27 cellular contexts compared by ENCODE assay signal in genomic region chr2:218662377-218662776, GRCh38.
"Had no signal": no experiment of that assay in that cellular context is flagged by ENCODE, and none has a peak within 500 bp of the region (broad histone marks: within the 10 kb centered on the region; RNA-seq: fewer than 3 reads in every experiment).

No MANE protein-coding gene starts in this region.

- H3K4me3 ChIP-seq: colonic mucosa, esophagus muscularis mucosa, gastroesophageal sphincter, heart right ventricle, lower lobe of right lung, ovary, psoas muscle, skin epidermis, suprapubic skin, transverse colon, upper lobe of right lung, uterus had no signal

- H3K27ac Mint-ChIP-seq: dendritic cell treated with granulocyte-macrophage colony-stimulating factor and Interleukin-4, amounts not matched to agents 40 ng/mL and 50 ng/mL, for 4 days; endodermal cell had no signal

- DNase-seq: colonic mucosa; effector CD8-positive, alpha-beta T cell; endodermal cell; foreskin keratinocyte; glutamatergic neuron; heart right ventricle; hippocampal formation; left ventricle myocardium superior; lower lobe of right lung; natural killer cell; occipital lobe; ovary; psoas muscle; right cardiac atrium; stimulated activated CD4-positive, alpha-beta T cell treated with anti-CD3 and anti-CD28 coated beads, Interleukin-15, amount 100 ng/mL, for 24 hours; stimulated activated CD4-positive, alpha-beta T cell treated with anti-CD3 and anti-CD28 coated beads, Interleukin-4, amount 100 ng/mL, for 1 hour; stimulated activated CD8-positive, alpha-beta memory T cell treated with anti-CD3 and anti-CD28 coated beads, Interleukin-4, amount 100 ng/mL, for 48 hours; stimulated activated naive CD4-positive, alpha-beta T cell; stimulated activated naive CD8-positive, alpha-beta T cell treated with anti-CD3 and anti-CD28 coated beads, Interleukin-15, amount 100 ng/mL, for 72 hours; transverse colon; upper lobe of right lung; uterus had no signal

- H3K4me3 Mint-ChIP-seq: dendritic cell treated with granulocyte-macrophage colony-stimulating factor and Interleukin-4, amounts not matched to agents 40 ng/mL and 50 ng/mL, for 4 days; endodermal cell; natural killer cell; stimulated activated naive CD8-positive, alpha-beta T cell treated with anti-CD3 and anti-CD28 coated beads, Interleukin-15, amount 100 ng/mL, for 72 hours had no signal

- H3K9me3 Mint-ChIP-seq: dendritic cell treated with granulocyte-macrophage colony-stimulating factor and Interleukin-4, amounts not matched to agents 40 ng/mL and 50 ng/mL, for 4 days; endodermal cell; natural killer cell; stimulated activated naive CD8-positive, alpha-beta T cell treated with anti-CD3 and anti-CD28 coated beads, Interleukin-15, amount 100 ng/mL, for 72 hours had no signal

- H3K36me3 ChIP-seq: ovary, uterus had no signal

- H3K36me3 Mint-ChIP-seq: natural killer cell had no signal

- H3K4me1 ChIP-seq: foreskin keratinocyte had no signal

- ATAC-seq: foreskin keratinocyte; gastroesophageal sphincter; heart right ventricle; left ventricle myocardium superior; lower lobe of right lung; natural killer cell; psoas muscle; right cardiac atrium; stimulated activated naive CD8-positive, alpha-beta T cell treated with anti-CD3 and anti-CD28 coated beads, Interleukin-15, amount 100 ng/mL, for 72 hours; upper lobe of right lung had no signal

- H3K9me3 ChIP-seq: colonic mucosa, esophagus muscularis mucosa, gastroesophageal sphincter, heart right ventricle, lower lobe of right lung, ovary, psoas muscle, suprapubic skin, transverse colon, upper lobe of right lung, uterus had no signal

- H3K27me3 Mint-ChIP-seq: dendritic cell treated with granulocyte-macrophage colony-stimulating factor and Interleukin-4, amounts not matched to agents 40 ng/mL and 50 ng/mL, for 4 days; stimulated activated naive CD8-positive, alpha-beta T cell treated with anti-CD3 and anti-CD28 coated beads, Interleukin-15, amount 100 ng/mL, for 72 hours had no signal

- H3K27ac ChIP-seq: colonic mucosa, esophagus muscularis mucosa, foreskin keratinocyte, gastroesophageal sphincter, heart right ventricle, lower lobe of right lung, ovary, psoas muscle, skin epidermis, suprapubic skin, transverse colon, upper lobe of right lung, uterus had no signal
